ENCODE assay signal across 1 cellular context in the genomic region with DNA sequence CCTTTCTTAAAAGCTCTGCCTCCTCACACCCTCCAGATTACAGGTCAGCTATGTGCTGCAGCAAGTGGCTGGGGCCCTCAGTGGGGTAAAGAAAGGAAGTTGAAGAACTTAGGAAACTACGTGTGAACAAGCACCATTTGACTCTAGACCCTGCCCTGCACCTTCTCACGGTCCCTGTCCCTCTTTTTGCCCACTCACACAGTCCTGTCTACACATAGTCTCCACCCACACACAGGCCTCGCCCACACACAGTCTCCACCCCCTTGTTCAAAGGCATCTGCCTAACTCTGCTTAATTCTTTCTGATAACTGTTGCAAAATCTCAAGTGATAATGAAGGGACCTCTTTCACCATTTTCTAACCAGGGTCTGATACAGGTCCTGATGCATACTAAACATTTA.
A peak's percentile ranks its signal among the peaks of the same experiment; 100 is the strongest.
TF ChIP-seq lines count a peak whose summit lies in the region.

No MANE protein-coding gene starts in this region.

TF ChIP-seq in K562, 482 proteins besides CTCF, POLR2A, EP300 and RAD21:
- TF ChIP-seq ZBTB17 (CRISPR knock-in tag; IDR thresholded peaks at IDR 0.05) (no peak), NR4A1 (CRISPR knock-in tag; IDR thresholded peaks at IDR 0.05) (no peak), NR4A1 (tag; IDR thresholded peaks at IDR 0.05) (no peak), NFE2 (IDR thresholded peaks at IDR 0.05; ENCODE audit: low read depth) (0 out of 2 replicates have a peak, but pooled peaks have one; percentile 15), EGR1 (conservative IDR thresholded peaks at IDR 0.05) (peak; percentile 89), NRF1 (conservative IDR thresholded peaks at IDR 0.05 in 1 of 2, IDR thresholded peaks at IDR 0.05 in 1 of 2) (peak in 1 of 2 experiments; percentile 26; a peak in 2 of 4 replicates), NCOA6 (IDR thresholded peaks at IDR 0.05) (no peak), ZNF830 (CRISPR knock-in tag; IDR thresholded peaks at IDR 0.05) (no peak)
